ENCODE assay signal across 9 cellular contexts in genomic region chr11:85628771-85629341, GRCh38. TPM values are rescaled to one million over a fixed set of nuclear protein-coding genes. Genes with fewer than 3 reads are reported as not detected.
A peak's percentile ranks its signal among the peaks of the same experiment; 100 is the strongest.
DNase-seq lines count a peak whose midpoint lies in the region; ATAC-seq and TF ChIP-seq lines count a peak whose summit lies in the region.
"Had no signal": no experiment of that assay in that cellular context is flagged by ENCODE, and none has a peak within 500 bp of the region (broad histone marks: within the 10 kb centered on the region; RNA-seq: fewer than 3 reads in every experiment).

No MANE protein-coding gene starts in this region.

- BruUV-seq in Panc1 (replicated peaks; lab: Mats Ljungman, UMichigan), result TSS peak; percentile 82

- H3K9me3 ChIP-seq in HEK293 (ENCODE audit: control insufficient read depth, insufficient read depth, low read depth, low read length) (no peaks in the 10 kb centered on the region), Panc1 (ENCODE audit: control insufficient read depth, insufficient read depth, low read depth, low read length) (no peaks in the 10 kb centered on the region), colonic mucosa (no peaks in the 10 kb centered on the region)

- CTCF ChIA-PET in HEK293 (lab: Yijun Ruan, JAX) (no interaction called here), Panc1 (lab: Charles Lee) (interaction anchor here (0.6 kb wide), 1 partner anchor 36 kb away, joined by 3 read pairs; the partner anchor contains the start of gene CREBZF)

- under 1% methylated on average over 13 of the region's 13 CpGs for WGBS in urinary bladder

- intact Hi-C loops in Panc1 (cut with micrococcal nuclease; ENCODE audit: unreplicated experiment) (loop anchor here (5.0 kb wide), 2 partner anchors 33 to 48 kb away; no protein-coding TSS in a partner anchor), colonic mucosa (cut with DNase I) (no loop called here)

- H3K4me1 ChIP-seq in HEK293 (ENCODE audit: control insufficient read depth, insufficient read depth, low read length), result no peaks in the 10 kb centered on the region; the same call in 1 of the 2 replicates
- H3K4me1 ChIP-seq in Panc1 (ENCODE audit: control insufficient read depth, insufficient read depth, low read length), result peaks cover 34% of the 10 kb centered on the region
- peaks cover 6% of the 10 kb centered on the region for H3K4me1 ChIP-seq in colonic mucosa
- no peaks in the 10 kb centered on the region for H3K4me1 ChIP-seq in urinary bladder (ENCODE audit: insufficient read depth)

- ATAC-seq in GM18498 (IDR thresholded peaks at IDR 0.05; ENCODE audit: unreplicated experiment) (peak; percentile 20), Panc1 (peak; percentile 23)

- in situ Hi-C loops in Panc1 (cut with HindIII; ENCODE audit: low pct_unique_long_range_greater_than_20kb, low sequenced_read_pairs), result no loop called here

- TF ChIP-seq CTCF in HEK293 (tag by site-specific recombination; IDR thresholded peaks at IDR 0.05) (no peak), Panc1 (IDR thresholded peaks at IDR 0.05) (no peak), colonic mucosa (IDR thresholded peaks at IDR 0.05) (no peak)

- no peaks in the 10 kb centered on the region for H3K27me3 ChIP-seq in Panc1 (ENCODE audit: control insufficient read depth, insufficient read depth, low read length)
- H3K27me3 ChIP-seq in colonic mucosa, result no peaks in the 10 kb centered on the region

- no peak for DNase-seq in Panc1 (ENCODE audit: low read depth, low spot score)
- DNase-seq in colonic mucosa, result peak; percentile 32
- peak; percentile 50 for DNase-seq in midbrain (lab: John Stamatoyannopoulos, UW)
- no peak for DNase-seq in A172 (ENCODE audit: low spot score)
- DNase-seq in mesenteric fat pad (ENCODE audit: low spot score), result no peak

- H3K27ac ChIP-seq in HEK293 (ENCODE audit: extremely low read depth, low read depth, low read length), result no peak overlapping the region
- H3K27ac ChIP-seq in Panc1 (ENCODE audit: low read length), result peak overlapping the region; percentile 96
- peak overlapping the region; percentile 85 for H3K27ac ChIP-seq in colonic mucosa
- H3K27ac ChIP-seq in urinary bladder (ENCODE audit: low read depth), result no peak overlapping the region

- H3K36me3 ChIP-seq in HEK293 (ENCODE audit: control insufficient read depth in 2 of 2, insufficient read depth in 1 of 2, low read length in 2 of 2), result peaks cover 3 to 16% of the 10 kb centered on the region in 2 experiments; a peak in 2 of 3 replicates
- peaks cover 5% of the 10 kb centered on the region for H3K36me3 ChIP-seq in Panc1 (ENCODE audit: control insufficient read depth, insufficient read depth, low read length)
- no peaks in the 10 kb centered on the region for H3K36me3 ChIP-seq in colonic mucosa
- H3K36me3 ChIP-seq in urinary bladder (ENCODE audit: insufficient read depth), result no peaks in the 10 kb centered on the region

- H3K4me3 ChIP-seq in HEK293 (ENCODE audit: low read depth, low read length) (peak overlapping the region; percentile 79), Panc1 (ENCODE audit: low read depth in 2 of 2, low read length in 2 of 2) (peak overlapping the region; percentile 88 to 98), colonic mucosa (peak overlapping the region; percentile 58), urinary bladder (ENCODE audit: low read depth, low read length) (peak overlapping the region; percentile 74)

- POLR2A ChIA-PET in HEK293 (lab: Yijun Ruan, JAX), result interaction anchor here (0.6 to 2.6 kb wide), 13 partner anchors 12 to 440 kb away, joined by 3 to 48 read pairs (median 4); partner anchors contain the start of genes CCDC83, CCDC89, CREBZF and PICALM
- POLR2A ChIA-PET in Panc1 (lab: Charles Lee), result no interaction called here

- peak overlapping the region; percentile 70 to 90 for H3K9ac ChIP-seq in colonic mucosa (ENCODE audit: low read depth in 2 of 2, low read length in 2 of 2)

TF ChIP-seq in HEK293, 187 proteins besides CTCF, POLR2A, EP300 and RAD21 (continues in another document):
- TF ChIP-seq ZNF626 (tag by site-specific recombination; IDR thresholded peaks at IDR 0.05) (no peak), YY1 (tag by site-specific recombination; IDR thresholded peaks at IDR 0.05) (0 out of 2 replicates have a peak, but pooled peaks have one; percentile 9), ZNF324 (tag by site-specific recombination; IDR thresholded peaks at IDR 0.05) (no peak), HOXA7 (CRISPR knock-in tag; IDR thresholded peaks at IDR 0.05; ENCODE audit: borderline replicate concordance) (no peak), ZNF10 (tag by site-specific recombination; IDR thresholded peaks at IDR 0.05) (no peak), ZBTB11 (tag by site-specific recombination; conservative IDR thresholded peaks at IDR 0.05; ENCODE audit: low read depth) (no peak), ZXDB (tag by site-specific recombination; IDR thresholded peaks at IDR 0.05) (no peak), ZNF701 (tag by site-specific recombination; IDR thresholded peaks at IDR 0.05) (no peak), ZNF792 (tag by site-specific recombination; IDR thresholded peaks at IDR 0.05) (no peak), ZNF211 (tag by site-specific recombination; IDR thresholded peaks at IDR 0.05; ENCODE audit: low read depth) (no peak), ZNF555 (tag by site-specific recombination; conservative IDR thresholded peaks at IDR 0.05) (no peak)

RNA-seq across cellular contexts. Expression of gene TMEM126B, which starts 0.5 kb away (rescaled TPM):
- total RNA-seq in Panc1 (2021; ENCODE audit: unreplicated experiment), result 106 TPM
- polyA plus RNA-seq in Panc1 (2012; ENCODE audit: insufficient read length), result 52.7 TPM
- 10 to 100 TPM; 43.5 to 47.7 TPM for total RNA-seq in colonic mucosa
- 68.9 TPM for total RNA-seq in urinary bladder
- 65.5 TPM for polyA plus RNA-seq in urinary bladder
- total RNA-seq in A172 (2014; rRNA removed; shearing (Covaris generic)), result 175 and 197 TPM in 2 replicates
- total RNA-seq in mesenteric fat pad, result 44.5 TPM

RNA-seq across cellular contexts. Expression of gene DLG2, which starts 1.7 kb away (rescaled TPM):
- total RNA-seq in Panc1 (2021; ENCODE audit: unreplicated experiment), result 4.2 TPM
- polyA plus RNA-seq in Panc1 (2012; ENCODE audit: insufficient read length), result 1.6 TPM
- 1 to 10 TPM; 1.4 to 3.3 TPM for total RNA-seq in colonic mucosa
- total RNA-seq in urinary bladder, result 42.4 TPM
- polyA plus RNA-seq in urinary bladder, result 3.4 TPM
- total RNA-seq in A172 (2014; rRNA removed; shearing (Covaris generic)), result 0.67 and 0.72 TPM in 2 replicates
- total RNA-seq in mesenteric fat pad, result 2.8 TPM

RNA-seq across cellular contexts. Expression of gene TMEM126A, which starts 18.9 kb away (rescaled TPM):
- total RNA-seq in Panc1 (2021; ENCODE audit: unreplicated experiment) (50.9 TPM), colonic mucosa (10 to 100 TPM; 22.0 to 36.4 TPM), urinary bladder (29.3 TPM), mesenteric fat pad (36.6 TPM)
- 33.3 TPM for polyA plus RNA-seq in Panc1 (2012; ENCODE audit: insufficient read length)
- polyA plus RNA-seq in urinary bladder, result 37.0 TPM
- 116 and 134 TPM in 2 replicates for total RNA-seq in A172 (2014; rRNA removed; shearing (Covaris generic))

RNA-seq across cellular contexts. Expression of gene CREBZF, which starts 36.1 kb away (rescaled TPM):
- 75.8 TPM for total RNA-seq in Panc1 (2021; ENCODE audit: unreplicated experiment)
- polyA plus RNA-seq in Panc1 (2012; ENCODE audit: insufficient read length), result 60.1 TPM
- total RNA-seq in colonic mucosa, result 10 to 100 TPM; 35.4 to 44.6 TPM
- 94.0 TPM for total RNA-seq in urinary bladder
- 32.7 TPM for polyA plus RNA-seq in urinary bladder
- 46.6 and 54.2 TPM in 2 replicates for total RNA-seq in A172 (2014; rRNA removed; shearing (Covaris generic))
- 25.1 TPM for total RNA-seq in mesenteric fat pad

RNA-seq across cellular contexts. Expression of gene CCDC89, which starts 57.1 kb away (rescaled TPM):
- total RNA-seq in Panc1 (2021; ENCODE audit: unreplicated experiment) (1.7 TPM), colonic mucosa (1 to 10 TPM; 1.4 to 1.7 TPM), urinary bladder (4.1 TPM), mesenteric fat pad (0.84 TPM)
- 0.68 TPM for polyA plus RNA-seq in Panc1 (2012; ENCODE audit: insufficient read length)
- polyA plus RNA-seq in urinary bladder, result 2.3 TPM
- total RNA-seq in A172 (2014; rRNA removed; shearing (Covaris generic)), result 11.5 and 13.6 TPM in 2 replicates
- total RNA-seq: activated CD8-positive, alpha-beta memory T cell treated with anti-CD3 and anti-CD28 coated beads for 36 hours had no signal

Comparison
In these comparisons a context has a peak if more than half of its experiments do, and no peak if none do; other contexts are left out.
1. H3K27ac ChIP-seq: peak in Panc1 (single experiment) and colonic mucosa (single experiment); none in HEK293 (single experiment) and urinary bladder (single experiment).
2. DNase-seq: peak in colonic mucosa (single experiment) and midbrain (single experiment); none in Panc1 (single experiment), A172 (single experiment) and mesenteric fat pad (single experiment).
3. Peak in every context shown above with its lines, with median percentiles within 50 percentile points of each other: H3K4me3 ChIP-seq.